In the genomic region with DNA sequence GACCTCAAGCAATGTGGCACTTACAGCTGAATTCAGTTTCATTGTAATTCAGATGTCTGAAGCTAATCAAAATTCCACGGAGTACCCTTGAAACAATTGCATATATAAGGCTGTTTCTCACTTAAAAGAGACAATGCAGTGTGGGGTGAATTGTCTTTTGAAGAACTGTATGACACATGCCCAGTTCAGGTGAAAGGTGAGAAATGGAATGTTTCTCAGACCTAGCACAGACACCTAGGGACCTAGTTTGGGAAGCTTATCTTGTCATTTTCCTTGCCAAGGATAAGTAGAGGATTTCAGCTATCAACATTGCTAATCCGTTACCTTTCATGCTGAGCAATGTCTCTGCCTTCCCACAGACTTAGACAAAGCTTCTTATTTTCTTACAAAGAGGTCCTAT, we compare ENCODE assay signal across 14 cellular contexts. TPM values are rescaled to one million over a fixed set of nuclear protein-coding genes. Genes with fewer than 3 reads are reported as not detected.
DNase-seq lines count a peak whose midpoint lies in the region; ATAC-seq, FAIRE-seq and TF ChIP-seq lines count a peak whose summit lies in the region.
"Had no signal": no experiment of that assay in that cellular context is flagged by ENCODE, and none has a peak within 500 bp of the region (broad histone marks: within the 10 kb centered on the region; RNA-seq: fewer than 3 reads in every experiment).

No MANE protein-coding gene starts in this region.

- RAD21 ChIA-PET in HCT116 (lab: Charles Lee; ENCODE audit: low non-redundant PET in 1 of 2, low total read pairs in 2 of 2, uncharacterized antibody in 2 of 2, unreplicated experiment in 2 of 2) = no interaction called here

- POLR2A ChIA-PET in A549 (lab: Yijun Ruan, JAX) (interaction anchor here (0.9 kb wide), 1 partner anchor 36 kb away, joined by 3 read pairs; a partner anchor contains a TSS), HCT116 (lab: Charles Lee) (no interaction called here)

- no peaks in the 10 kb centered on the region for H3K36me3 ChIP-seq in HCT116 (ENCODE audit: control insufficient read depth in 1 of 2, insufficient read depth in 2 of 2, low read length in 2 of 2)
- peaks cover 0 to 15% of the 10 kb centered on the region in 2 donors for H3K36me3 ChIP-seq in muscle layer of duodenum (ENCODE audit: control insufficient read depth in 1 of 2, insufficient read depth in 2 of 2, low read length in 2 of 2)

- H3K4me3 ChIP-seq in A549 (no peak overlapping the region), HCT116 (replicated peaks in 1 of 2; ENCODE audit: low read depth in 1 of 2, low read length in 2 of 2) (no peak overlapping the region), muscle layer of duodenum (ENCODE audit: low read depth in 1 of 2, low read length in 2 of 2) (no peak overlapping the region)
- H3K4me3 ChIP-seq: BLaER1 treated with 17β-estradiol and CSF1 and Interleukin-3, amounts not matched to agents 10 nM and 100 nM; mucosa of descending colon; smooth muscle cell had no signal

- intact Hi-C loops in HCT116 (cut with micrococcal nuclease) = no loop called here

- peak overlapping the region; percentile 53 to 91; a peak in 4 of 6 replicates for H3K27ac ChIP-seq in A549
- peak overlapping the region; percentile 76; the same call in 1 of the 2 replicates for H3K27ac ChIP-seq in HCT116 (ENCODE audit: low read depth, low read length)
- peak overlapping the region; percentile 3 for H3K27ac ChIP-seq in muscle layer of duodenum (ENCODE audit: low read length)
- H3K27ac ChIP-seq: BLaER1 treated with 17β-estradiol and CSF1 and Interleukin-3, amounts not matched to agents 10 nM and 100 nM had no signal

- peak overlapping the region; percentile 32 for H3K9ac ChIP-seq in HCT116 (ENCODE audit: low read length)
- H3K9ac ChIP-seq: BLaER1 treated with 17β-estradiol and CSF1 and Interleukin-3, amounts not matched to agents 10 nM and 100 nM had no signal

- peaks cover 95% of the 10 kb centered on the region for H3K4me1 ChIP-seq in A549
- H3K4me1 ChIP-seq in HCT116 (ENCODE audit: control insufficient read depth in 1 of 2, insufficient read depth in 2 of 2, low read length in 2 of 2) = peaks cover 90% of the 10 kb centered on the region in 2 experiments
- H3K4me1 ChIP-seq in muscle layer of duodenum (ENCODE audit: control insufficient read depth in 1 of 2, insufficient read depth in 2 of 2, low read length in 2 of 2) = peaks cover 13 to 66% of the 10 kb centered on the region in 2 donors

- H4K20me1 ChIP-seq in HCT116 (ENCODE audit: insufficient read depth) = peaks cover 14% of the 10 kb centered on the region

- peak overlapping the region; percentile 68 for H3K27ac Mint-ChIP-seq in activated naive CD8-positive, alpha-beta T cell treated with anti-CD3 and anti-CD28 coated beads, Interleukin-2, amount 50 U/mL, for 24 hours

- no peak for TF ChIP-seq RAD21 in A549 (conservative IDR thresholded peaks at IDR 0.05 in 1 of 2, IDR thresholded peaks at IDR 0.05 in 1 of 2)
- TF ChIP-seq RAD21 in HCT116 (IDR thresholded peaks at IDR 0.05; ENCODE audit: low read depth) = no peak

- DNase-seq in A549 (ENCODE audit: low read depth in 1 of 2, low spot score in 1 of 2) (no peak), HCT116 (ENCODE audit: low read depth, low spot score) (no peak), GOT3 (lab: John Stamatoyannopoulos, UW) (no peak), NCI-H524 (lab: John Stamatoyannopoulos, UW) (no peak)
- no peak for DNase-seq in activated naive CD8-positive, alpha-beta T cell treated with anti-CD3 and anti-CD28 coated beads, Interleukin-2, amount 50 U/mL, for 24 hours
- DNase-seq in activated CD4-positive, CD25-positive, alpha-beta regulatory T cell treated with anti-CD3 and anti-CD28 coated beads, Interleukin-2, amount 50 U/mL, for 72 hours = no peak
- DNase-seq: activated CD8-positive, alpha-beta memory T cell treated with anti-CD3 and anti-CD28 coated beads for 24 hours; mucosa of descending colon; NCI-H1417 treated with DMSO at 0.1 percent for 48 hours; T-helper 1 cell had no signal

- 82% methylated on average over 2 of the region's 2 CpGs for WGBS in A549 (ENCODE audit: missing lambda C conversion rate)

- H3K9me2 ChIP-seq in HCT116 (ENCODE audit: insufficient read depth) = no peaks in the 10 kb centered on the region

- H3K4me3 Mint-ChIP-seq in activated naive CD8-positive, alpha-beta T cell treated with anti-CD3 and anti-CD28 coated beads, Interleukin-2, amount 50 U/mL, for 24 hours = no peak overlapping the region

- H3K27me3 ChIP-seq in HCT116 (ENCODE audit: insufficient read depth, low read length) (no peaks in the 10 kb centered on the region), muscle layer of duodenum (ENCODE audit: low read depth, low read length) (no peaks in the 10 kb centered on the region)
- H3K27me3 ChIP-seq: BLaER1 treated with 17β-estradiol and CSF1 and Interleukin-3, amounts not matched to agents 10 nM and 100 nM had no signal

- peaks cover 100% of the 10 kb centered on the region for H3K79me2 ChIP-seq in HCT116 (ENCODE audit: insufficient read depth, low read length)

- no peak for TF ChIP-seq CTCF in A549 (IDR thresholded peaks at IDR 0.05)
- TF ChIP-seq CTCF in HCT116 (IDR thresholded peaks at IDR 0.05 in 2 of 3, conservative IDR thresholded peaks at IDR 0.05 in 1 of 3; ENCODE audit: borderline replicate concordance in 1 of 3, insufficient read depth in 1 of 3, low read depth in 2 of 3, low read length in 2 of 3) = no peak

- peak overlapping the region; percentile 90 for H3K4me2 ChIP-seq in A549
- peak overlapping the region; percentile 35 for H3K4me2 ChIP-seq in HCT116 (ENCODE audit: low read length)
- H3K4me2 ChIP-seq: BLaER1 treated with 17β-estradiol and CSF1 and Interleukin-3, amounts not matched to agents 10 nM and 100 nM; smooth muscle cell had no signal

- peaks cover 97% of the 10 kb centered on the region for H3K4me1 Mint-ChIP-seq in activated naive CD8-positive, alpha-beta T cell treated with anti-CD3 and anti-CD28 coated beads, Interleukin-2, amount 50 U/mL, for 24 hours

- no peaks in the 10 kb centered on the region for H3K9me3 ChIP-seq in A549
- H3K9me3 ChIP-seq in HCT116 (ENCODE audit: control insufficient read depth in 1 of 2, insufficient read depth in 1 of 2, low read depth in 1 of 2, low read length in 2 of 2) = no peaks in the 10 kb centered on the region
- H3K9me3 ChIP-seq in muscle layer of duodenum (ENCODE audit: control insufficient read depth in 1 of 2, low read length in 2 of 2) = no peaks in the 10 kb centered on the region
- H3K9me3 ChIP-seq: BLaER1 treated with 17β-estradiol and CSF1 and Interleukin-3, amounts not matched to agents 10 nM and 100 nM; mucosa of descending colon had no signal

- no peak for TF ChIP-seq EP300 in A549 (IDR thresholded peaks at IDR 0.05)

- H3K9me3 Mint-ChIP-seq in activated naive CD8-positive, alpha-beta T cell treated with anti-CD3 and anti-CD28 coated beads, Interleukin-2, amount 50 U/mL, for 24 hours = no peaks in the 10 kb centered on the region

- no peak for TF ChIP-seq POLR2A in A549 (IDR thresholded peaks at IDR 0.05; ENCODE audit: low read length)
- no peak for TF ChIP-seq POLR2A in HCT116 (IDR thresholded peaks at IDR 0.05; ENCODE audit: borderline replicate concordance, extremely low read depth, insufficient read depth, insufficient read length)

- BruUV-seq in HCT116 (replicated peaks; lab: Mats Ljungman, UMichigan) = no TSS peak

- H3K36me3 Mint-ChIP-seq in activated naive CD8-positive, alpha-beta T cell treated with anti-CD3 and anti-CD28 coated beads, Interleukin-2, amount 50 U/mL, for 24 hours (ENCODE audit: low read depth) = peaks cover 40% of the 10 kb centered on the region

- ATAC-seq in A549 (no peak), HCT116 (peak; percentile 59), HG03108 (IDR thresholded peaks at IDR 0.05; ENCODE audit: unreplicated experiment) (no peak)
- ATAC-seq in activated naive CD8-positive, alpha-beta T cell treated with anti-CD3 and anti-CD28 coated beads, Interleukin-2, amount 50 U/mL, for 24 hours = no peak
- ATAC-seq: mucosa of descending colon had no signal

- H3K27me3 Mint-ChIP-seq in activated naive CD8-positive, alpha-beta T cell treated with anti-CD3 and anti-CD28 coated beads, Interleukin-2, amount 50 U/mL, for 24 hours = no peaks in the 10 kb centered on the region

- CTCF ChIA-PET in A549 (lab: Yijun Ruan, JAX) = interaction anchor here (0.6 to 1.8 kb wide), 4 partner anchors 9 to 139 kb away, joined by 3 to 4 read pairs (median 3); no protein-coding TSS in a partner anchor
- CTCF ChIA-PET in HCT116 (lab: Charles Lee) = interaction anchor here (0.7 kb wide), 1 partner anchor 167 kb away, joined by 3 read pairs; no protein-coding TSS in a partner anchor

- FAIRE-seq in A549 (lab: Jason Lieb, UNC) = no peak

- H2AFZ ChIP-seq in HCT116 (ENCODE audit: low read depth, low read length, poor library complexity, severe bottlenecking) = no peak overlapping the region

TF ChIP-seq in A549, 52 proteins besides CTCF, POLR2A, EP300 and RAD21 (continues in another document):
- TF ChIP-seq ZSCAN20 (CRISPR knock-in tag; IDR thresholded peaks at IDR 0.05) (no peak), GATA3 (IDR thresholded peaks at IDR 0.05; ENCODE audit: borderline replicate concordance) (no peak), RCOR1 (IDR thresholded peaks at IDR 0.05; ENCODE audit: low read depth, low read length) (no peak)
- TF ChIP-seq, protein P1, sequence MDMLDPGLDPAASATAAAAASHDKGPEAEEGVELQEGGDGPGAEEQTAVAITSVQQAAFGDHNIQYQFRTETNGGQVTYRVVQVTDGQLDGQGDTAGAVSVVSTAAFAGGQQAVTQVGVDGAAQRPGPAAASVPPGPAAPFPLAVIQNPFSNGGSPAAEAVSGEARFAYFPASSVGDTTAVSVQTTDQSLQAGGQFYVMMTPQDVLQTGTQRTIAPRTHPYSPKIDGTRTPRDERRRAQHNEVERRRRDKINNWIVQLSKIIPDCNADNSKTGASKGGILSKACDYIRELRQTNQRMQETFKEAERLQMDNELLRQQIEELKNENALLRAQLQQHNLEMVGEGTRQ (IDR thresholded peaks at IDR 0.05) = no peak

TF ChIP-seq in HCT116, 20 proteins besides CTCF, POLR2A, EP300 and RAD21 (continues in another document):
- no peak for TF ChIP-seq POLR2AphosphoS5 (IDR thresholded peaks at IDR 0.05; ENCODE audit: low read depth, low read length)
- no peak for TF ChIP-seq SRF (IDR thresholded peaks at IDR 0.05; ENCODE audit: low read depth)
- TF ChIP-seq ZNF274 (IDR thresholded peaks at IDR 0.05; ENCODE audit: low read depth, low read length) = no peak
- no peak for TF ChIP-seq EZH2phosphoT487 (IDR thresholded peaks at IDR 0.05; ENCODE audit: borderline replicate concordance)

RNA-seq across cellular contexts. Expression of a gene that starts 36.3 kb away (rescaled TPM):
- polyA plus RNA-seq in A549 (2011; rRNA removed) = 92.5 and 114 TPM in 2 replicates
- polyA plus RNA-seq in A549 (2012; cell fraction: cytosol; rRNA removed) = 38.1 and 53.4 TPM in 2 replicates
- polyA plus RNA-seq in A549 (2012; cell fraction: nucleus; rRNA removed) = 23.1 and 23.7 TPM in 2 replicates
- polyA plus RNA-seq in A549 (2017; fragmentation: RNase III; extraction: RNeasy Plus Mini Kit Qiagen cat#74134 plus additional on column Dnase treatment) = 59.6 to 60.5 TPM (median 59.9 TPM) in 3 replicates
- 330 and 339 TPM in 2 replicates for polyA minus RNA-seq in A549 (2011; rRNA and poly(A)+ RNA removed)
- 200 TPM for total RNA-seq in HCT116 (2021; ENCODE audit: unreplicated experiment)
- 69.4 and 70.1 TPM in 2 replicates for polyA plus RNA-seq in HCT116 (2012)

Comparison
In these comparisons a context has a peak if more than half of its experiments do, and no peak if none do; other contexts are left out.
1. H3K27ac ChIP-seq: peak in every context shown above with its lines; median percentile 76 in HCT116; 72 in A549; 3 in muscle layer of duodenum.